8 cellular contexts compared by ENCODE assay signal in genomic region chr10:4661572-4662255, GRCh38.
A peak's percentile ranks its signal among the peaks of the same experiment; 100 is the strongest.
DNase-seq lines count a peak whose midpoint lies in the region; ATAC-seq and TF ChIP-seq lines count a peak whose summit lies in the region.

No MANE protein-coding gene starts in this region.

- peaks cover 10% of the 10 kb centered on the region for H3K4me1 ChIP-seq in stomach smooth muscle (ENCODE audit: control insufficient read depth, insufficient read depth, low read length)

- no peaks in the 10 kb centered on the region for H3K36me3 ChIP-seq in stomach smooth muscle (ENCODE audit: control insufficient read depth in 2 of 2, insufficient read depth in 2 of 2, low read length in 2 of 2)

- 56 to 58% methylated on average over 15 of the region's 15 CpGs for whole genome bisulfite sequencing in lower leg skin, 2 donors

- POLR2A ChIA-PET in HEK293T (lab: Yijun Ruan, JAX), result no interaction called here

- H3K9me3 ChIP-seq in stomach smooth muscle (ENCODE audit: control insufficient read depth in 2 of 2, low read length in 2 of 2), result no peaks in the 10 kb centered on the region

- TF ChIP-seq CTCF in LNCaP clone FGC (IDR thresholded peaks at IDR 0.05; ENCODE audit: control insufficient read depth, extremely low read depth, insufficient read depth) (no peak), coronary artery (IDR thresholded peaks at IDR 0.05) (no peak), lower leg skin (IDR thresholded peaks at IDR 0.05) (no peak)

- intact Hi-C loops in lower leg skin (cut with DNase I; ENCODE audit: low total_unique reads), result loop anchor here (10.0 kb wide), 1 partner anchor 1427 kb away; no protein-coding TSS in a partner anchor

- peak overlapping the region in 1 of 2 donors; percentile 13 for H3K9ac ChIP-seq in stomach smooth muscle (ENCODE audit: low read length in 2 of 2)

- no peak for TF ChIP-seq POLR2A in lower leg skin (IDR thresholded peaks at IDR 0.05)

- DNase-seq in LNCaP clone FGC (ENCODE audit: low read depth), result peak; percentile 70
- DNase-seq in coronary artery (ENCODE audit: low spot score), result peak; percentile 93
- peak; percentile 89 to 96 for DNase-seq in lower leg skin (ENCODE audit: low spot score in 2 of 2)
- no peak for DNase-seq in NCI-H1436 (lab: John Stamatoyannopoulos, UW)
- no peak for DNase-seq in HEK293T (ENCODE audit: extremely low spot score)

- H3K4me3 ChIP-seq in LNCaP clone FGC (ENCODE audit: low read depth, low read length) (no peak overlapping the region), coronary artery (peak overlapping the region; percentile 37), lower leg skin (ENCODE audit: low read depth, poor library complexity, severe bottlenecking) (no peak overlapping the region), stomach smooth muscle (ENCODE audit: low read length in 2 of 2) (peak overlapping the region; percentile 26 to 50)

- CTCF ChIA-PET in HEK293T (lab: Yijun Ruan, JAX), result no interaction called here

- ATAC-seq in HG03342 (IDR thresholded peaks at IDR 0.05; ENCODE audit: unreplicated experiment), result no peak
- no peak for ATAC-seq in HG03025 (IDR thresholded peaks at IDR 0.05; ENCODE audit: low FRiP score, unreplicated experiment)

- no peaks in the 10 kb centered on the region for H3K27me3 ChIP-seq in stomach smooth muscle (ENCODE audit: control insufficient read depth in 1 of 2, insufficient read depth in 2 of 2, low read length in 2 of 2)

- peak overlapping the region; percentile 81 to 92 for H3K27ac ChIP-seq in coronary artery
- H3K27ac ChIP-seq in stomach smooth muscle (ENCODE audit: low read length), result peak overlapping the region; percentile 80

TF ChIP-seq in HEK293T, 16 proteins besides CTCF, POLR2A, EP300 and RAD21:
- TF ChIP-seq BHLHE40 (IDR thresholded peaks at IDR 0.05; ENCODE audit: borderline replicate concordance), result no peak
- TF ChIP-seq ARNT (IDR thresholded peaks at IDR 0.05), result no peak
- no peak for TF ChIP-seq SUZ12 (IDR thresholded peaks at IDR 0.05)
- no peak for TF ChIP-seq HDGF (IDR thresholded peaks at IDR 0.05; ENCODE audit: borderline replicate concordance)
- TF ChIP-seq ZNF384 (IDR thresholded peaks at IDR 0.05), result no peak
- TF ChIP-seq FOXK2 (IDR thresholded peaks at IDR 0.05), result no peak
- no peak for TF ChIP-seq CTBP1 (IDR thresholded peaks at IDR 0.05; ENCODE audit: borderline replicate concordance)
- TF ChIP-seq L3MBTL2 (conservative IDR thresholded peaks at IDR 0.05), result no peak
- no peak for TF ChIP-seq PKNOX1 (IDR thresholded peaks at IDR 0.05)
- no peak for TF ChIP-seq FOXM1 (IDR thresholded peaks at IDR 0.05; ENCODE audit: borderline replicate concordance)
- TF ChIP-seq TARDBP (IDR thresholded peaks at IDR 0.05), result no peak
- no peak for TF ChIP-seq NFRKB (IDR thresholded peaks at IDR 0.05)
- TF ChIP-seq SP1 (IDR thresholded peaks at IDR 0.05), result no peak
- no peak for TF ChIP-seq FOXA1 (IDR thresholded peaks at IDR 0.05)
- TF ChIP-seq ELF4 (IDR thresholded peaks at IDR 0.05), result no peak
- TF ChIP-seq LEF1 (IDR thresholded peaks at IDR 0.05; ENCODE audit: borderline replicate concordance), result no peak

Comparison
In these comparisons a context has a peak if more than half of its experiments do, and no peak if none do; other contexts are left out.
1. DNase-seq: peak in LNCaP clone FGC (single experiment), coronary artery (single experiment) and lower leg skin (2 of 2); none in NCI-H1436 (single experiment) and HEK293T (single experiment).
2. H3K4me3 ChIP-seq: peak in coronary artery (single experiment) and stomach smooth muscle (2 of 2); none in LNCaP clone FGC (single experiment) and lower leg skin (single experiment).